In the genomic region with DNA sequence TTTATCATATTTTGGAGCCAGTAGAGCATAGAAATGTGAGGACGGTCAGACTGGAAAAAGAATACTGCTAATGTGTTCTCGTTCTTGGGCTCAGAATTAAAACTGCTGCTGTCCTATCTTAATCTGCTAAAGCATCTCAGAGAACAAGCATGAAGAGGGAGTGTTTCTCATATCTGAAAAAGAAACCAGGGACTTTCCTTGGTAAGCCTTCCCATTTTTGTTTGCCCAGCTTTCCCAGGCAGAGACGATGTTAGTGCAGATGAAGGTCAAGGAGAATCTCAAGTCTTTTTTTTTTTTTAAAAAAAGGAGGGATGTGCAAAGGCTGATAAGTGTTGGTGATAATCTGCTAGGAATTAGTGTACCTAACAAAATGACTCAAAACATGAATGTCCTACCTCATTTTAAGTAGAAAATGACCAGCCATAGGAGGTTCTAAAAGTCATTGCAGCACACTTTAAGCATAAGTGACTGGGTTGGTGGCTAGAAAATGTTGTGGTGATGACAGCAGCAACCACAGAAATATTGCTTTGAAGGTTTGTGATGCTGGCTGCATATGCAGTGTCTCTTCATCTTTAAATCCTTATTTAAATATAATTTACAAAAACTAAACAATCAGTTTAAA, we compare ENCODE assay signal across 8 cellular contexts. TPM values are rescaled to one million over a fixed set of nuclear protein-coding genes. Genes with fewer than 3 reads are reported as not detected.
A peak's percentile ranks its signal among the peaks of the same experiment; 100 is the strongest.
DNase-seq lines count a peak whose midpoint lies in the region; ATAC-seq lines count a peak whose summit lies in the region.

No MANE protein-coding gene starts in this region.

- DNase-seq in activated CD8-positive, alpha-beta T cell treated with anti-CD3 and anti-CD28 coated beads, Interleukin-2, amount 10 ng/mL, durations not matched to agents 7 days and 5 days = peak; percentile 65
- DNase-seq in GM03348 (ENCODE audit: low spot score) (no peak), D341Med (ENCODE audit: low spot score) (no peak)
- DNase-seq in effector CD8-positive, alpha-beta T cell (lab: John Stamatoyannopoulos, UW) = no peak

- POLR2A ChIA-PET in activated CD8-positive, alpha-beta T cell treated with anti-CD3 and anti-CD28 coated beads, Interleukin-2, amount 10 ng/mL, durations not matched to agents 7 days and 5 days (lab: Charles Lee) = no interaction called here

- peaks cover 22% of the 10 kb centered on the region for H3K27me3 Mint-ChIP-seq in activated CD8-positive, alpha-beta T cell treated with anti-CD3 and anti-CD28 coated beads, Interleukin-2, amount 10 ng/mL, durations not matched to agents 7 days and 5 days (ENCODE audit: low read depth)

- H3K4me3 Mint-ChIP-seq in activated CD8-positive, alpha-beta T cell treated with anti-CD3 and anti-CD28 coated beads, Interleukin-2, amount 10 ng/mL, durations not matched to agents 7 days and 5 days = no peak overlapping the region

- H3K36me3 Mint-ChIP-seq in activated CD8-positive, alpha-beta T cell treated with anti-CD3 and anti-CD28 coated beads, Interleukin-2, amount 10 ng/mL, durations not matched to agents 7 days and 5 days (ENCODE audit: low read depth) = peaks cover 10% of the 10 kb centered on the region

- ATAC-seq in GM18873 (IDR thresholded peaks at IDR 0.05; ENCODE audit: low FRiP score, unreplicated experiment) (peak; percentile 51), HG02642 (IDR thresholded peaks at IDR 0.05; ENCODE audit: poor library complexity, unreplicated experiment) (peak; percentile 43), GM19324 (IDR thresholded peaks at IDR 0.05; ENCODE audit: low FRiP score, unreplicated experiment) (no peak)
- ATAC-seq in activated CD8-positive, alpha-beta T cell treated with anti-CD3 and anti-CD28 coated beads, Interleukin-2, amount 10 ng/mL, durations not matched to agents 7 days and 5 days = peak; percentile 36

- CTCF ChIA-PET in activated CD8-positive, alpha-beta T cell treated with anti-CD3 and anti-CD28 coated beads, Interleukin-2, amount 10 ng/mL, durations not matched to agents 7 days and 5 days (lab: Charles Lee) = interaction anchor here (0.6 to 1.7 kb wide), 4 partner anchors 29 to 382 kb away, joined by 3 to 6 read pairs (median 4); no protein-coding TSS in a partner anchor

- peak overlapping the region; percentile 50 for H3K4me3 ChIP-seq in rectal smooth muscle tissue (ENCODE audit: low read length)

- peaks cover 53% of the 10 kb centered on the region for H3K4me1 Mint-ChIP-seq in activated CD8-positive, alpha-beta T cell treated with anti-CD3 and anti-CD28 coated beads, Interleukin-2, amount 10 ng/mL, durations not matched to agents 7 days and 5 days (ENCODE audit: low read depth)

- no peaks in the 10 kb centered on the region for H3K9me3 Mint-ChIP-seq in activated CD8-positive, alpha-beta T cell treated with anti-CD3 and anti-CD28 coated beads, Interleukin-2, amount 10 ng/mL, durations not matched to agents 7 days and 5 days (ENCODE audit: insufficient read depth)

- no peak overlapping the region for H3K9ac ChIP-seq in rectal smooth muscle tissue (ENCODE audit: low read length)

- H3K27me3 ChIP-seq in rectal smooth muscle tissue (ENCODE audit: control insufficient read depth, insufficient read depth, low read length) = no peaks in the 10 kb centered on the region

- H3K4me1 ChIP-seq in rectal smooth muscle tissue (ENCODE audit: control insufficient read depth, insufficient read depth, low read length) = peaks cover 42% of the 10 kb centered on the region

- peak overlapping the region; percentile 99 for H3K27ac ChIP-seq in rectal smooth muscle tissue (ENCODE audit: low read depth, low read length)

- H3K27ac Mint-ChIP-seq in activated CD8-positive, alpha-beta T cell treated with anti-CD3 and anti-CD28 coated beads, Interleukin-2, amount 10 ng/mL, durations not matched to agents 7 days and 5 days = no peak overlapping the region

- no peaks in the 10 kb centered on the region for H3K36me3 ChIP-seq in rectal smooth muscle tissue (ENCODE audit: control insufficient read depth, insufficient read depth, low read length)

RNA-seq across cellular contexts. Expression of a gene that starts 55.1 kb away (rescaled TPM):
- 10 to 100 TPM; 42.1 to 42.6 TPM for total RNA-seq in activated CD8-positive, alpha-beta T cell treated with anti-CD3 and anti-CD28 coated beads, Interleukin-2, amount 10 ng/mL, durations not matched to agents 7 days and 5 days
